In the genomic region with DNA sequence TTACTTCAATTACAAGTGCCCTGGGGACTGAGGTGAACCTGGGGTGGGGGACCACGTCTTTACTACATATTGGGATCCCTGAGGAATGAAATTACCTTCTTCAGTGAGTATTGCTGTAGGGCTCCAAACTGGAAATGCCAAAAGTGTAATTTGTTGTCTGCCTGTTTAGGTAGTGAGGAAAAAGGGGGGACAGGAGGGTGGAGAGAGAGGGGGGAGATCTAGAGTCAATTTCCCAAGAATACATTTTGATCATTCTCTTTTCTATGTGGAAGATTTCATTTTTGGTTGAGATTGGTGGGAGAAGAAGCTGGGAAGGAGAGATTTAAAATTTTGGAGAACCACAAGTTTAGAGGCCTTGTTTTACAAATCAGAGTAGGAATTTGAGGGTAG, we compare ENCODE assay signal across 8 cellular contexts.
A peak's percentile ranks its signal among the peaks of the same experiment; 100 is the strongest.
DNase-seq lines count a peak whose midpoint lies in the region; ATAC-seq and TF ChIP-seq lines count a peak whose summit lies in the region.

No MANE protein-coding gene starts in this region.

- no peak for TF ChIP-seq POLR2A in suprapubic skin (IDR thresholded peaks at IDR 0.05)

- CTCF ChIA-PET in activated CD8-positive, alpha-beta memory T cell treated with anti-CD3 and anti-CD28 coated beads, Interleukin-2, amount 10 ng/mL, durations not matched to agents 7 days and 5 days (lab: Charles Lee): interaction anchor here (5.5 kb wide), 1 partner anchor 34 kb away, joined by 36 read pairs; no protein-coding TSS in a partner anchor

- no peaks in the 10 kb centered on the region for H3K9me3 ChIP-seq in liver (ENCODE audit: control insufficient read depth in 4 of 4, low read length in 3 of 4)
- H3K9me3 ChIP-seq in suprapubic skin: no peaks in the 10 kb centered on the region

- WGBS in liver: 73% methylated on average over 1 of the region's 1 CpG
- WGBS in suprapubic skin: 17% methylated on average over 1 of the region's 1 CpG

- H3K27me3 ChIP-seq in liver (ENCODE audit: control insufficient read depth in 4 of 4, insufficient read depth in 4 of 4, low read length in 3 of 4) (no peaks in the 10 kb centered on the region), suprapubic skin (no peaks in the 10 kb centered on the region)

- H3K36me3 ChIP-seq in liver (ENCODE audit: control insufficient read depth in 4 of 4, insufficient read depth in 3 of 4, low read depth in 1 of 4, low read length in 3 of 4): no peaks in the 10 kb centered on the region
- no peaks in the 10 kb centered on the region for H3K36me3 ChIP-seq in suprapubic skin

- DNase-seq in activated CD8-positive, alpha-beta memory T cell treated with anti-CD3 and anti-CD28 coated beads, Interleukin-2, amount 10 ng/mL, durations not matched to agents 7 days and 5 days: no peak
- no peak for DNase-seq in activated CD8-positive, alpha-beta memory T cell treated with anti-CD3 and anti-CD28 coated beads, Interleukin-2, amount 50 U/mL, for 48 hours
- DNase-seq in suprapubic skin (ENCODE audit: low spot score in 2 of 2): no peak
- no peak for DNase-seq in NCI-H524 (lab: John Stamatoyannopoulos, UW)

- H3K4me3 ChIP-seq in liver (ENCODE audit: low read depth in 1 of 3, low read length in 3 of 3) (peak overlapping the region; percentile 71 to 90 (median 87)), suprapubic skin (peak overlapping the region; percentile 71)

- H3K4me3 Mint-ChIP-seq in activated CD8-positive, alpha-beta memory T cell treated with anti-CD3 and anti-CD28 coated beads, Interleukin-2, amount 10 ng/mL, durations not matched to agents 7 days and 5 days: peak overlapping the region; percentile 56

- no peaks in the 10 kb centered on the region for H3K9me3 Mint-ChIP-seq in activated CD8-positive, alpha-beta memory T cell treated with anti-CD3 and anti-CD28 coated beads, Interleukin-2, amount 10 ng/mL, durations not matched to agents 7 days and 5 days (ENCODE audit: low read depth)

- H3K27me3 Mint-ChIP-seq in activated CD8-positive, alpha-beta memory T cell treated with anti-CD3 and anti-CD28 coated beads, Interleukin-2, amount 10 ng/mL, durations not matched to agents 7 days and 5 days: no peaks in the 10 kb centered on the region

- no peak overlapping the region for H3K27ac Mint-ChIP-seq in activated CD8-positive, alpha-beta memory T cell treated with anti-CD3 and anti-CD28 coated beads, Interleukin-2, amount 10 ng/mL, durations not matched to agents 7 days and 5 days

- TF ChIP-seq CTCF in liver (IDR thresholded peaks at IDR 0.05; ENCODE audit: low read depth, low read length, missing input control) (no peak), suprapubic skin (IDR thresholded peaks at IDR 0.05) (no peak)

- H3K36me3 Mint-ChIP-seq in activated CD8-positive, alpha-beta memory T cell treated with anti-CD3 and anti-CD28 coated beads, Interleukin-2, amount 10 ng/mL, durations not matched to agents 7 days and 5 days: peaks cover 12% of the 10 kb centered on the region

- no peak for TF ChIP-seq EP300 in suprapubic skin (IDR thresholded peaks at IDR 0.05)

- no peak for TF ChIP-seq RAD21 in liver (IDR thresholded peaks at IDR 0.05)

- H3K27ac ChIP-seq in angular gyrus (ENCODE audit: low read depth, low read length) (peak overlapping the region; percentile 2), liver (ENCODE audit: low read depth in 1 of 2, low read length in 2 of 2) (peak overlapping the region; percentile 96 to 99), suprapubic skin (peak overlapping the region; percentile 96)

- H3K4me1 ChIP-seq in liver (ENCODE audit: control insufficient read depth in 4 of 4, insufficient read depth in 4 of 4, low read length in 3 of 4) (peaks cover 8 to 40% (median 13%) of the 10 kb centered on the region in 4 donors), suprapubic skin (peaks cover 65% of the 10 kb centered on the region)

- no peak for ATAC-seq in activated CD8-positive, alpha-beta memory T cell treated with anti-CD3 and anti-CD28 coated beads, Interleukin-2, amount 10 ng/mL, durations not matched to agents 7 days and 5 days
- ATAC-seq in GM19351 (IDR thresholded peaks at IDR 0.05; ENCODE audit: unreplicated experiment) (no peak), HG03025 (IDR thresholded peaks at IDR 0.05; ENCODE audit: low FRiP score, unreplicated experiment) (no peak)

- peak overlapping the region; percentile 98 to 100 for H3K9ac ChIP-seq in liver (ENCODE audit: low read depth in 1 of 2, low read length in 2 of 2)

- peaks cover 38% of the 10 kb centered on the region for H3K4me1 Mint-ChIP-seq in activated CD8-positive, alpha-beta memory T cell treated with anti-CD3 and anti-CD28 coated beads, Interleukin-2, amount 10 ng/mL, durations not matched to agents 7 days and 5 days

TF ChIP-seq in liver, 16 proteins besides CTCF, POLR2A, EP300 and RAD21:
- TF ChIP-seq, protein P1, sequence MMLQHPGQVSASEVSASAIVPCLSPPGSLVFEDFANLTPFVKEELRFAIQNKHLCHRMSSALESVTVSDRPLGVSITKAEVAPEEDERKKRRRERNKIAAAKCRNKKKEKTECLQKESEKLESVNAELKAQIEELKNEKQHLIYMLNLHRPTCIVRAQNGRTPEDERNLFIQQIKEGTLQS (IDR thresholded peaks at IDR 0.05): no peak
- TF ChIP-seq SP1 (IDR thresholded peaks at IDR 0.05): no peak
- TF ChIP-seq RXRA (IDR thresholded peaks at IDR 0.05): no peak
- TF ChIP-seq, protein P2, sequence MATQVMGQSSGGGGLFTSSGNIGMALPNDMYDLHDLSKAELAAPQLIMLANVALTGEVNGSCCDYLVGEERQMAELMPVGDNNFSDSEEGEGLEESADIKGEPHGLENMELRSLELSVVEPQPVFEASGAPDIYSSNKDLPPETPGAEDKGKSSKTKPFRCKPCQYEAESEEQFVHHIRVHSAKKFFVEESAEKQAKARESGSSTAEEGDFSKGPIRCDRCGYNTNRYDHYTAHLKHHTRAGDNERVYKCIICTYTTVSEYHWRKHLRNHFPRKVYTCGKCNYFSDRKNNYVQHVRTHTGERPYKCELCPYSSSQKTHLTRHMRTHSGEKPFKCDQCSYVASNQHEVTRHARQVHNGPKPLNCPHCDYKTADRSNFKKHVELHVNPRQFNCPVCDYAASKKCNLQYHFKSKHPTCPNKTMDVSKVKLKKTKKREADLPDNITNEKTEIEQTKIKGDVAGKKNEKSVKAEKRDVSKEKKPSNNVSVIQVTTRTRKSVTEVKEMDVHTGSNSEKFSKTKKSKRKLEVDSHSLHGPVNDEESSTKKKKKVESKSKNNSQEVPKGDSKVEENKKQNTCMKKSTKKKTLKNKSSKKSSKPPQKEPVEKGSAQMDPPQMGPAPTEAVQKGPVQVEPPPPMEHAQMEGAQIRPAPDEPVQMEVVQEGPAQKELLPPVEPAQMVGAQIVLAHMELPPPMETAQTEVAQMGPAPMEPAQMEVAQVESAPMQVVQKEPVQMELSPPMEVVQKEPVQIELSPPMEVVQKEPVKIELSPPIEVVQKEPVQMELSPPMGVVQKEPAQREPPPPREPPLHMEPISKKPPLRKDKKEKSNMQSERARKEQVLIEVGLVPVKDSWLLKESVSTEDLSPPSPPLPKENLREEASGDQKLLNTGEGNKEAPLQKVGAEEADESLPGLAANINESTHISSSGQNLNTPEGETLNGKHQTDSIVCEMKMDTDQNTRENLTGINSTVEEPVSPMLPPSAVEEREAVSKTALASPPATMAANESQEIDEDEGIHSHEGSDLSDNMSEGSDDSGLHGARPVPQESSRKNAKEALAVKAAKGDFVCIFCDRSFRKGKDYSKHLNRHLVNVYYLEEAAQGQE (IDR thresholded peaks at IDR 0.05): no peak
- TF ChIP-seq EGR1 (IDR thresholded peaks at IDR 0.05; ENCODE audit: low read depth in 2 of 2): no peak
- no peak for TF ChIP-seq TAF1 (conservative IDR thresholded peaks at IDR 0.05)
- no peak for TF ChIP-seq GABPA (IDR thresholded peaks at IDR 0.05 in 1 of 2, conservative IDR thresholded peaks at IDR 0.05 in 1 of 2)
- no peak for TF ChIP-seq HNF4A (conservative IDR thresholded peaks at IDR 0.05)
- no peak for TF ChIP-seq FOXA1 (IDR thresholded peaks at IDR 0.05)
- no peak for TF ChIP-seq FOXA2 (IDR thresholded peaks at IDR 0.05)
- TF ChIP-seq HNF4G (IDR thresholded peaks at IDR 0.05): no peak
- TF ChIP-seq YY1 (IDR thresholded peaks at IDR 0.05): no peak
- no peak for TF ChIP-seq ZBTB33 (IDR thresholded peaks at IDR 0.05)
- TF ChIP-seq, protein P3, sequence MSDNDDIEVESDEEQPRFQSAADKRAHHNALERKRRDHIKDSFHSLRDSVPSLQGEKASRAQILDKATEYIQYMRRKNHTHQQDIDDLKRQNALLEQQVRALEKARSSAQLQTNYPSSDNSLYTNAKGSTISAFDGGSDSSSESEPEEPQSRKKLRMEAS (IDR thresholded peaks at IDR 0.05): no peak
- TF ChIP-seq NR2F2 (IDR thresholded peaks at IDR 0.05): no peak
- no peak for TF ChIP-seq JUND (IDR thresholded peaks at IDR 0.05)

Comparison
In these comparisons a context has a peak if more than half of its experiments do, and no peak if none do; other contexts are left out.
1. H3K27ac ChIP-seq: peak in every context shown above with its lines; median percentile 98 in liver; 96 in suprapubic skin; 2 in angular gyrus.